ENCODE assay signal across 8 cellular contexts in the genomic region with DNA sequence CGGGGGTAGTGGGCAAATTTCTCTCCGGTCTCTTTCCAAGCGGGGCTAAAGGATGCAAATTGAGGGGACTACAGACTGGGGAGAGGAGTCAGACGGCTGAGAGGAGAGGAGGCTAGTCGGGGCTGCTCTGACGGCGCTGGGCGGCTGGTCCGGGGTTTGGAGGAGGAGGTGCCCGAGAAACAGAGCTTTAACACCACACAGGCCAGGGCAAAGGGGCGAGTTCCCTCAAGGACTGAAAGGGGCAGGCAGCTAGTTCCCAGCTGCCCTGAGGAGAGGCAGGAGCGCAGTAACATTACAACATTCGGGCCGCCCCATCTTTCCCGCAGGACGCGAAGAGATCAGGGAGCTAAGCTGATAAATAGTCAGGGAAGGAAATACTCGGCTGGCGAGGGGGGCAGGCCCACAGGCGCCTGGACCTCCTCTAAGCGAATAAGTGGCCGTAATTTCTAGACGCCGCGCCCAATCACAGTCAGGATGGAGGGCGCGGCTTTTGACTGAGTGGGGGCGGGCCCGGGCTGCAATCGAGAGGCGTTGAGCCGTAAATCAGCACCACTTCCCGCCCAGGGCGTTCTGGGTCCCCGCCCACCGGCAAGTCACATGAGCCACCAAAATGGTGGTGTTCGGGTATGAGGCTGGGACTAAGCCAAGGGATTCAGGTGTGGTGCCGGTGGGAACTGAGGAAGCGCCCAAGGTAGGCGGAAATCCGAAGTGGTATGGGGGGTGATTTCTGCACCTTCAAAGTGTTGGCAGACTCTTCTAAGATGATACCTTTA. TPM values are rescaled to one million over a fixed set of nuclear protein-coding genes. Genes with fewer than 3 reads are reported as not detected.
DNase-seq lines count a peak whose midpoint lies in the region; ATAC-seq and TF ChIP-seq lines count a peak whose summit lies in the region.

Gene TMEM126B, plus strand, starts transcription at position 596 of the 773 bp plus-strand sequence. Its CDS starts 15 bp downstream, at position 611.

- H3K4me1 ChIP-seq in ascending aorta (peaks cover 0 to 6% of the 10 kb centered on the region in 2 donors), right cardiac atrium (ENCODE audit: control insufficient read depth, insufficient read depth, low read length) (peaks cover 4% of the 10 kb centered on the region), rectal smooth muscle tissue (ENCODE audit: control insufficient read depth, insufficient read depth, low read length) (peaks cover 6% of the 10 kb centered on the region), aorta (ENCODE audit: control insufficient read depth in 1 of 2, insufficient read depth in 2 of 2, low read length in 2 of 2) (peaks cover 0 to 8% of the 10 kb centered on the region in 2 donors)

- peaks cover 4% of the 10 kb centered on the region for H3K27me3 Mint-ChIP-seq in T-helper 2 cell treated with Interferon-gamma antibody and Interleukin-4, amounts not matched to agents 5 μg/mL and 100 μg/mL, for 36 hours (ENCODE audit: low read depth)

- DNase-seq in NCI-H1930 (lab: John Stamatoyannopoulos, UW) (peak; percentile 95), ascending aorta (ENCODE audit: low spot score in 2 of 2) (peak; percentile 94 to 99), right cardiac atrium (peak; percentile 98 to 99 (median 99)), aorta (peak; percentile 99)
- DNase-seq in T-helper 2 cell treated with Interferon-gamma antibody and Interleukin-4, amounts not matched to agents 5 μg/mL and 100 μg/mL, for 36 hours (ENCODE audit: low spot score): peak; percentile 97

- H3K9me3 ChIP-seq in ascending aorta (no peaks in the 10 kb centered on the region), right cardiac atrium (ENCODE audit: control insufficient read depth, low read length) (no peaks in the 10 kb centered on the region), aorta (ENCODE audit: control insufficient read depth, low read length) (no peaks in the 10 kb centered on the region)

- no peaks in the 10 kb centered on the region for H3K9me3 Mint-ChIP-seq in T-helper 2 cell treated with Interferon-gamma antibody and Interleukin-4, amounts not matched to agents 5 μg/mL and 100 μg/mL, for 36 hours

- H3K4me3 Mint-ChIP-seq in T-helper 2 cell treated with Interferon-gamma antibody and Interleukin-4, amounts not matched to agents 5 μg/mL and 100 μg/mL, for 36 hours: peak within 1 kb of the TSS; percentile 96

- peak within 1 kb of the TSS; percentile 90 for H3K27ac Mint-ChIP-seq in T-helper 2 cell treated with Interferon-gamma antibody and Interleukin-4, amounts not matched to agents 5 μg/mL and 100 μg/mL, for 36 hours

- H3K4me1 Mint-ChIP-seq in T-helper 2 cell treated with Interferon-gamma antibody and Interleukin-4, amounts not matched to agents 5 μg/mL and 100 μg/mL, for 36 hours (ENCODE audit: low read depth): peaks cover 26% of the 10 kb centered on the region

- H3K27me3 ChIP-seq in ascending aorta: no peaks in the 10 kb centered on the region
- no peaks in the 10 kb centered on the region for H3K27me3 ChIP-seq in right cardiac atrium (ENCODE audit: control insufficient read depth, insufficient read depth)
- H3K27me3 ChIP-seq in rectal smooth muscle tissue (ENCODE audit: control insufficient read depth, insufficient read depth, low read length): no peaks in the 10 kb centered on the region
- H3K27me3 ChIP-seq in aorta (ENCODE audit: control insufficient read depth in 1 of 2, insufficient read depth in 2 of 2, low read length in 1 of 2): no peaks in the 10 kb centered on the region

- ATAC-seq in GM18502 (IDR thresholded peaks at IDR 0.05; ENCODE audit: poor library complexity, unreplicated experiment) (peak; percentile 99), HG02970 (IDR thresholded peaks at IDR 0.05; ENCODE audit: low FRiP score, unreplicated experiment) (peak; percentile 100), right cardiac atrium (peak; percentile 100), aorta (ENCODE audit: low FRiP score) (peak; percentile 100)

- no peak for TF ChIP-seq CTCF in ascending aorta (IDR thresholded peaks at IDR 0.05)

- H3K27ac ChIP-seq in ascending aorta (peak within 1 kb of the TSS; percentile 92 to 97), right cardiac atrium (ENCODE audit: low read length) (peak within 1 kb of the TSS; percentile 92), rectal smooth muscle tissue (ENCODE audit: low read depth, low read length) (peak within 1 kb of the TSS; percentile 81), aorta (ENCODE audit: low read depth in 1 of 2, low read length in 2 of 2) (peak within 1 kb of the TSS; percentile 78 to 95)

- intact Hi-C loops in ascending aorta (cut with DNase I) (loop anchor here (1.0 to 10.0 kb wide), 3 partner anchors 19 to 617 kb away; partner anchors contain the start of genes EED and TMEM126A), right cardiac atrium (cut with DNase I) (loop anchor here in 2 of 4 donors (2.0 to 5.0 kb wide), 2 partner anchors 34 to 37 kb away; partner anchors contain the start of gene CREBZF (in 1 of the 2)), aorta (cut with DNase I) (loop anchor here in 1 of 2 donors (1.0 to 2.0 kb wide), 2 partner anchors 19 to 36 kb away; partner anchors contain the start of gene TMEM126A)

- peak within 1 kb of the TSS; percentile 61 for H3K9ac ChIP-seq in rectal smooth muscle tissue (ENCODE audit: low read length)

- WGBS in right cardiac atrium: under 1% methylated on average over 41 of the region's 41 CpGs
- 0 to 1% methylated on average over 41 of the region's 41 CpGs for WGBS in aorta, 2 donors

- H3K36me3 ChIP-seq in ascending aorta (peaks cover 0 to 6% of the 10 kb centered on the region in 2 donors), rectal smooth muscle tissue (ENCODE audit: control insufficient read depth, insufficient read depth, low read length) (no peaks in the 10 kb centered on the region), aorta (ENCODE audit: control insufficient read depth in 1 of 2, insufficient read depth in 2 of 2, low read length in 1 of 2) (no peaks in the 10 kb centered on the region)

- H3K4me3 ChIP-seq in ascending aorta (peak within 1 kb of the TSS; percentile 51 to 88), right cardiac atrium (ENCODE audit: low read length) (peak within 1 kb of the TSS; percentile 95), rectal smooth muscle tissue (ENCODE audit: low read length) (peak within 1 kb of the TSS; percentile 87), aorta (ENCODE audit: low read length in 2 of 2) (peak within 1 kb of the TSS; percentile 91 to 95)

- peaks cover 16% of the 10 kb centered on the region for H3K36me3 Mint-ChIP-seq in T-helper 2 cell treated with Interferon-gamma antibody and Interleukin-4, amounts not matched to agents 5 μg/mL and 100 μg/mL, for 36 hours (ENCODE audit: low read depth)

RNA-seq across cellular contexts. Expression of gene TMEM126B, which starts in this region (rescaled TPM):
- total RNA-seq in ascending aorta: 76.4 TPM
- 10 to 100 TPM; 46.7 to 67.7 (median 54.8) TPM for total RNA-seq in right cardiac atrium
- 106 TPM for polyA plus RNA-seq in right cardiac atrium
- total RNA-seq in aorta: 10 to 100 TPM; 39.7 to 40.5 TPM
- polyA plus RNA-seq in aorta: 100 to 1,000 TPM in 1 of 2 donors, 10 to 100 TPM in 1; 63.3 to 116 TPM

Comparison
In these comparisons a context has a peak if more than half of its experiments do, and no peak if none do; other contexts are left out.
1. Peak in every context shown above with its lines: DNase-seq, ATAC-seq, H3K4me3 ChIP-seq and H3K27ac ChIP-seq.